8 cellular contexts compared by ENCODE assay signal in the genomic region with DNA sequence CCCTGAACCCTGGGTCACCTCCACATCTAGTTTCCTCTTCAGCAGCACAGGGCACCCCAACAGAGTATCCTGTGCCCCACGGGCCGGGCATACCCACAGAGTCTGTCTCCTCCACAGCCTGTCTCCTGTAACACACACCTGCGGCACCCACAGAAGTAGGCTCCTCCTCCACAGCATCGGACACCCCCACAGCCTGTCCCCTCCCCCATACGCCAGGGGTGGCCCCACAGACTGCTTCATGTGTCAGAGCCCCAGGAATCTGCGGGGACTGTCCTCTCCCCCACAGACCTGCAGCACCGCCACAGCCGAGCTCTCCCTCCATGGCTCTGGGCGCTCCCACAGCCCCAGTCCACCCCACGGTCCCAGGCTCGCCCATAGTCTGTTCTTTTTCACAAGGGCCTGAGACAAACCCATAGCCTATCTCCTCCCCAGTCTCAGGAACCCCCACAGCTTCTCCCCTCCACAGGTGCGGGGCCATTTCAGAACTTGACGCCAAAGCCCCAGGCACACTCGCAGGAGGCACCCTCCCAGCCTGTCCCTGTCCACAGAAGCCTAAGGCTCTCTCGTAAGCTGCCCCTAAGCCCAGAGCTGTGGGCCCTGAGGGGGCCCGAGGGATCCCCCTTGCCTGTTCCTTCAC. TPM values are rescaled to one million over a fixed set of nuclear protein-coding genes. Genes with fewer than 3 reads are reported as not detected.
DNase-seq lines count a peak whose midpoint lies in the region; ATAC-seq and TF ChIP-seq lines count a peak whose summit lies in the region.

No MANE protein-coding gene starts in this region.

- peaks cover 57% of the 10 kb centered on the region for H3K79me2 ChIP-seq in osteoblast (ENCODE audit: insufficient read depth, low read length)

- peaks cover 0 to 3% of the 10 kb centered on the region in 2 donors for H3K27me3 Mint-ChIP-seq in CD8-positive, alpha-beta memory T cell

- H3K36me3 Mint-ChIP-seq in CD8-positive, alpha-beta memory T cell = peaks cover 0 to 38% (median 6%) of the 10 kb centered on the region in 3 donors

- no peak for TF ChIP-seq POLR2A in Peyer's patch (IDR thresholded peaks at IDR 0.05)

- peaks cover 41% of the 10 kb centered on the region for H4K20me1 ChIP-seq in osteoblast (ENCODE audit: insufficient read depth, low read length)

- peak overlapping the region; percentile 98 for H3K4me2 ChIP-seq in osteoblast (ENCODE audit: insufficient read depth, low read length)

- CTCF ChIA-PET in CD8-positive, alpha-beta memory T cell (lab: Charles Lee) = no interaction called here

- H3K4me1 Mint-ChIP-seq in CD8-positive, alpha-beta memory T cell = peaks cover 36 to 56% (median 46%) of the 10 kb centered on the region in 3 donors

- POLR2A ChIA-PET in CD8-positive, alpha-beta memory T cell (lab: Charles Lee) = interaction anchor here (2.1 kb wide), 1 partner anchor 12 kb away, joined by 9 read pairs; a partner anchor contains a TSS

- peaks cover 25% of the 10 kb centered on the region for H3K4me1 ChIP-seq in CD8-positive, alpha-beta memory T cell (ENCODE audit: insufficient read depth, low read length)
- H3K4me1 ChIP-seq in Peyer's patch (peaks cover 5 to 27% (median 11%) of the 10 kb centered on the region in 4 donors), osteoblast (ENCODE audit: insufficient read depth, low read length) (peaks cover 39% of the 10 kb centered on the region)

- H3K27me3 ChIP-seq in CD8-positive, alpha-beta memory T cell (ENCODE audit: insufficient read depth, low read length, poor library complexity, severe bottlenecking) = no peaks in the 10 kb centered on the region
- H3K27me3 ChIP-seq in Peyer's patch = no peaks in the 10 kb centered on the region
- H3K27me3 ChIP-seq in osteoblast (ENCODE audit: insufficient read depth, low read length) = no peaks in the 10 kb centered on the region

- H2AFZ ChIP-seq in osteoblast (ENCODE audit: low read length) = peak overlapping the region; percentile 50

- H3K36me3 ChIP-seq in CD8-positive, alpha-beta memory T cell (ENCODE audit: insufficient read depth, low read length) = no peaks in the 10 kb centered on the region
- H3K36me3 ChIP-seq in Peyer's patch (peaks cover 0 to 19% (median 0%) of the 10 kb centered on the region in 3 donors), osteoblast (ENCODE audit: insufficient read depth, low read length) (peaks cover 23% of the 10 kb centered on the region)

- peak overlapping the region; percentile 82 for H3K27ac ChIP-seq in CD8-positive, alpha-beta memory T cell (ENCODE audit: low read depth, low read length)
- H3K27ac ChIP-seq in Peyer's patch (peak overlapping the region in 1 of 4 donors; percentile 89), osteoblast (ENCODE audit: low read depth, low read length) (peak overlapping the region; percentile 70)

- peak overlapping the region; percentile 66 for H3K4me3 ChIP-seq in CD8-positive, alpha-beta memory T cell (ENCODE audit: low read length)
- peak overlapping the region; percentile 56 to 87 (median 76) for H3K4me3 ChIP-seq in Peyer's patch
- peak overlapping the region; percentile 84 for H3K4me3 ChIP-seq in osteoblast (ENCODE audit: insufficient read depth, low read length)

- no peak for TF ChIP-seq CTCF in Peyer's patch (IDR thresholded peaks at IDR 0.05)
- no peak for TF ChIP-seq CTCF in osteoblast (IDR thresholded peaks at IDR 0.05; ENCODE audit: extremely low read depth, low read depth, low read length)

- H3K4me3 Mint-ChIP-seq in CD8-positive, alpha-beta memory T cell = peak overlapping the region; percentile 93 to 96 (median 95)

- ATAC-seq in esophagus mucosa (peak; percentile 22), HG02610 (IDR thresholded peaks at IDR 0.05; ENCODE audit: unreplicated experiment) (no peak)

- in situ Hi-C loops in G401 (cut with HindIII; ENCODE audit: low sequenced_read_pairs) = no loop called here

- H3K27ac Mint-ChIP-seq in CD8-positive, alpha-beta memory T cell = peak overlapping the region; percentile 24 to 99 (median 98)

- DNase-seq in CD8-positive, alpha-beta memory T cell = no peak
- DNase-seq in Peyer's patch (no peak), osteoblast (ENCODE audit: insufficient read length, low spot score, missing footprints) (no peak), NCI-H510A treated with DMSO at 0.1 percent for 48 hours (lab: John Stamatoyannopoulos, UW) (no peak), RPMI8226 (no peak), G401 (ENCODE audit: low spot score) (no peak)

- no peaks in the 10 kb centered on the region for H3K9me3 ChIP-seq in CD8-positive, alpha-beta memory T cell (ENCODE audit: low read length)
- no peaks in the 10 kb centered on the region for H3K9me3 ChIP-seq in Peyer's patch
- H3K9me3 ChIP-seq in osteoblast (ENCODE audit: low read depth, low read length) = no peaks in the 10 kb centered on the region

- H3K9me3 Mint-ChIP-seq in CD8-positive, alpha-beta memory T cell = no peaks in the 10 kb centered on the region

RNA-seq across cellular contexts. Expression of a gene that starts 1.4 kb away (rescaled TPM):
- 10 to 100 TPM; 18.6 to 20.8 TPM for total RNA-seq in CD8-positive, alpha-beta memory T cell
- polyA plus RNA-seq in CD8-positive, alpha-beta memory T cell = 1.8 TPM
- 10 to 100 TPM; 14.7 to 36.3 (median 23.3) TPM for total RNA-seq in Peyer's patch
- 8.6 TPM for total RNA-seq in esophagus mucosa
- 17.0 and 23.6 TPM in 2 replicates for total RNA-seq in osteoblast
- total RNA-seq in G401 (2014; rRNA removed; shearing (Covaris generic)) = 16.7 and 17.2 TPM in 2 replicates

RNA-seq across cellular contexts. Expression of a gene that starts 1.7 kb away (rescaled TPM):
- 100 to 1,000 TPM; 105 to 110 TPM for total RNA-seq in CD8-positive, alpha-beta memory T cell
- polyA plus RNA-seq in CD8-positive, alpha-beta memory T cell = 98.0 TPM
- total RNA-seq in Peyer's patch (100 to 1,000 TPM in 3 of 4 donors, 10 to 100 TPM in 1; 73.9 to 192 (median 149) TPM), esophagus mucosa (322 TPM), osteoblast (70.6 and 79.0 TPM in 2 replicates)
- 147 and 228 TPM in 2 replicates for total RNA-seq in G401 (2014; rRNA removed; shearing (Covaris generic))

RNA-seq across cellular contexts. Expression of a gene that starts 12.3 kb away (rescaled TPM):
- 10 to 100 TPM; 24.8 to 29.5 TPM for total RNA-seq in CD8-positive, alpha-beta memory T cell
- 36.5 TPM for polyA plus RNA-seq in CD8-positive, alpha-beta memory T cell
- total RNA-seq in Peyer's patch (1 to 10 TPM; 2.0 to 4.9 (median 3.1) TPM), esophagus mucosa (15.3 TPM), osteoblast (5.4 and 9.1 TPM in 2 replicates)
- 16.4 and 27.2 TPM in 2 replicates for total RNA-seq in G401 (2014; rRNA removed; shearing (Covaris generic))

RNA-seq across cellular contexts. Expression of a gene that starts 12.4 kb away (rescaled TPM):
- 1 to 10 TPM; 2.0 to 2.1 TPM for total RNA-seq in CD8-positive, alpha-beta memory T cell
- polyA plus RNA-seq in CD8-positive, alpha-beta memory T cell = 4.7 TPM
- total RNA-seq in Peyer's patch = 10 to 100 TPM in 1 of 4 donors, 1 to 10 TPM in 3; 2.3 to 16.5 (median 3.1) TPM
- total RNA-seq in esophagus mucosa = 1.7 TPM
- total RNA-seq in osteoblast = 0.29 and 0.72 TPM in 2 replicates
- 2.5 and 2.8 TPM in 2 replicates for total RNA-seq in G401 (2014; rRNA removed; shearing (Covaris generic))
